8 cellular contexts compared by ENCODE assay signal in the genomic region with DNA sequence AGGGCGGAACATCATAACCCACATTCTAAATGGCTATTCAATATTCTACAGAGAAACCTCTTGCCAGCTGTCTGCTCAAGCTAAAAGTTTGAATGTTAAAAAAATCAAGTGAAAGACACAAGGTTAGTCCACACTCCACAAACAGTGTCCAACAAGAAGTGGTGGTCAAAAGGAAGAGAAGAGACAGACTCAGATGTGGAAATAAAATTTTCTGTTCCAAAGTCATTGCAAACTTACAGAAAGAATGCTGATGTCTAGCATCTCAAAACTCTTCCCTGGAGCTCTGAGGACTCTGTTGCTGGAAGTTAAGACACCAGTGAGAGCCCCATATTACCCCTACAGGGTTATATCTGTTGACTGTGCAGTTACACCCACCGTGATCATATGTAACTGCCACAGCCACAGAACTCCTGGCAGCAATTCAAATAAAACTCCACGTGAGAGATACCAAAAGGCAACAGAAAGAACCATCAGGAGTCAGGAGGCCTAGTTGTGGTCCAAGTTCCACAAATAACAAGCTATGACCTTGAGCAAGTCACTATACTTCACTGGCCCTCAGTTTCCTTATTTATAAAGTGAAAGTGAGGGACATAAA.
A peak's percentile ranks its signal among the peaks of the same experiment; 100 is the strongest.
DNase-seq lines count a peak whose midpoint lies in the region; ATAC-seq and TF ChIP-seq lines count a peak whose summit lies in the region.

No MANE protein-coding gene starts in this region.

- peak overlapping the region; percentile 53; the same call in 1 of the 2 replicates for H3K4me2 ChIP-seq in GM23338

- no peak overlapping the region for H2AFZ ChIP-seq in GM23338

- H3K79me2 ChIP-seq in GM23338 (replicated peaks; ENCODE audit: insufficient read depth), result peaks cover 33% of the 10 kb centered on the region; the same call in 1 of the 2 replicates

- in situ Hi-C loops in ACHN (cut with HindIII; ENCODE audit: low pct_ligation_motif_present, low pct_unique_long_range_greater_than_20kb, low sequenced_read_pairs), result no loop called here

- DNase-seq in ACHN, result peak; percentile 67
- DNase-seq in GM23338 (ENCODE audit: low spot score), result no peak
- no peak for DNase-seq in left lung
- no peak for DNase-seq in HK-2 (ENCODE audit: unreplicated experiment)
- no peak for DNase-seq in cerebellum (ENCODE audit: low spot score)
- no peak for DNase-seq in H4 (ENCODE audit: low spot score)
- no peak for DNase-seq in NCI-H2227 (lab: John Stamatoyannopoulos, UW; ENCODE audit: unreplicated experiment)

- H3K9me3 Mint-ChIP-seq in GM23338, result no peaks in the 10 kb centered on the region
- no peaks in the 10 kb centered on the region for H3K9me3 Mint-ChIP-seq in activated naive CD8-positive, alpha-beta T cell (ENCODE audit: low read depth)

- ATAC-seq in GM23338 (no peak), left lung (peak; percentile 27)

- H3K4me3 ChIP-seq in GM23338, result no peak overlapping the region
- H3K4me3 ChIP-seq in left lung, result no peak overlapping the region

- no peak for TF ChIP-seq CTCF in GM23338 (conservative IDR thresholded peaks at IDR 0.05; ENCODE audit: low read depth in 2 of 2)
- no peak for TF ChIP-seq CTCF in left lung (IDR thresholded peaks at IDR 0.05)

- H3K4me1 ChIP-seq in GM23338 (ENCODE audit: insufficient read depth) (peaks cover 26% of the 10 kb centered on the region), left lung (peaks cover 26 to 69% of the 10 kb centered on the region in 2 donors)

- no peaks in the 10 kb centered on the region for H3K36me3 Mint-ChIP-seq in GM23338 (ENCODE audit: low read depth)
- peaks cover 5% of the 10 kb centered on the region for H3K36me3 Mint-ChIP-seq in activated naive CD8-positive, alpha-beta T cell

- peak overlapping the region; percentile 95 for H3K27ac Mint-ChIP-seq in GM23338
- H3K27ac Mint-ChIP-seq in activated naive CD8-positive, alpha-beta T cell, result peak overlapping the region; percentile 81

- H3F3A ChIP-seq in GM23338 (replicated peaks; ENCODE audit: low read depth), result no peaks in the 10 kb centered on the region

- peaks cover 47% of the 10 kb centered on the region for H3K4me1 Mint-ChIP-seq in GM23338
- peaks cover 86% of the 10 kb centered on the region for H3K4me1 Mint-ChIP-seq in activated naive CD8-positive, alpha-beta T cell (ENCODE audit: low read depth)

- H3K27me3 ChIP-seq in GM23338 (ENCODE audit: insufficient read depth), result no peaks in the 10 kb centered on the region
- no peaks in the 10 kb centered on the region for H3K27me3 ChIP-seq in left lung

- no peaks in the 10 kb centered on the region; the same call in 1 of the 2 replicates for H4K20me1 ChIP-seq in GM23338 (replicated peaks; ENCODE audit: insufficient read depth)

- intact Hi-C loops in left lung (cut with DNase I), result no loop called here

- H3K27ac ChIP-seq in GM23338 (ENCODE audit: low read depth) (peak overlapping the region; percentile 14; the same call in 1 of the 2 replicates), left lung (peak overlapping the region in 1 of 2 donors; percentile 73)

- no peak overlapping the region for H3K4me3 Mint-ChIP-seq in GM23338
- H3K4me3 Mint-ChIP-seq in activated naive CD8-positive, alpha-beta T cell, result peak overlapping the region; percentile 64

- H3K9me3 ChIP-seq in left lung, result no peaks in the 10 kb centered on the region

- H3K36me3 ChIP-seq in GM23338 (ENCODE audit: insufficient read depth) (no peaks in the 10 kb centered on the region), left lung (no peaks in the 10 kb centered on the region)

- peaks cover 2% of the 10 kb centered on the region for H3K27me3 Mint-ChIP-seq in GM23338 (ENCODE audit: insufficient read depth, low read depth, poor library complexity)
- no peaks in the 10 kb centered on the region for H3K27me3 Mint-ChIP-seq in activated naive CD8-positive, alpha-beta T cell

- peaks cover 6% of the 10 kb centered on the region; the same call in 1 of the 2 replicates for H3K9me2 ChIP-seq in GM23338 (ENCODE audit: insufficient read depth)

TF ChIP-seq in GM23338, 12 proteins besides CTCF, POLR2A, EP300 and RAD21:
- no peak for TF ChIP-seq JUNB (IDR thresholded peaks at IDR 0.05; ENCODE audit: unreplicated experiment)
- no peak for TF ChIP-seq CREB1 (CRISPR knock-in tag; IDR thresholded peaks at IDR 0.05; ENCODE audit: low read depth)
- TF ChIP-seq ZNF114 (CRISPR knock-in tag; IDR thresholded peaks at IDR 0.05), result no peak
- TF ChIP-seq, protein P1, sequence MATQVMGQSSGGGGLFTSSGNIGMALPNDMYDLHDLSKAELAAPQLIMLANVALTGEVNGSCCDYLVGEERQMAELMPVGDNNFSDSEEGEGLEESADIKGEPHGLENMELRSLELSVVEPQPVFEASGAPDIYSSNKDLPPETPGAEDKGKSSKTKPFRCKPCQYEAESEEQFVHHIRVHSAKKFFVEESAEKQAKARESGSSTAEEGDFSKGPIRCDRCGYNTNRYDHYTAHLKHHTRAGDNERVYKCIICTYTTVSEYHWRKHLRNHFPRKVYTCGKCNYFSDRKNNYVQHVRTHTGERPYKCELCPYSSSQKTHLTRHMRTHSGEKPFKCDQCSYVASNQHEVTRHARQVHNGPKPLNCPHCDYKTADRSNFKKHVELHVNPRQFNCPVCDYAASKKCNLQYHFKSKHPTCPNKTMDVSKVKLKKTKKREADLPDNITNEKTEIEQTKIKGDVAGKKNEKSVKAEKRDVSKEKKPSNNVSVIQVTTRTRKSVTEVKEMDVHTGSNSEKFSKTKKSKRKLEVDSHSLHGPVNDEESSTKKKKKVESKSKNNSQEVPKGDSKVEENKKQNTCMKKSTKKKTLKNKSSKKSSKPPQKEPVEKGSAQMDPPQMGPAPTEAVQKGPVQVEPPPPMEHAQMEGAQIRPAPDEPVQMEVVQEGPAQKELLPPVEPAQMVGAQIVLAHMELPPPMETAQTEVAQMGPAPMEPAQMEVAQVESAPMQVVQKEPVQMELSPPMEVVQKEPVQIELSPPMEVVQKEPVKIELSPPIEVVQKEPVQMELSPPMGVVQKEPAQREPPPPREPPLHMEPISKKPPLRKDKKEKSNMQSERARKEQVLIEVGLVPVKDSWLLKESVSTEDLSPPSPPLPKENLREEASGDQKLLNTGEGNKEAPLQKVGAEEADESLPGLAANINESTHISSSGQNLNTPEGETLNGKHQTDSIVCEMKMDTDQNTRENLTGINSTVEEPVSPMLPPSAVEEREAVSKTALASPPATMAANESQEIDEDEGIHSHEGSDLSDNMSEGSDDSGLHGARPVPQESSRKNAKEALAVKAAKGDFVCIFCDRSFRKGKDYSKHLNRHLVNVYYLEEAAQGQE (IDR thresholded peaks at IDR 0.05; ENCODE audit: unreplicated experiment), result no peak
- no peak for TF ChIP-seq EZH2phosphoT487 (IDR thresholded peaks at IDR 0.05; ENCODE audit: unreplicated experiment)
- TF ChIP-seq, protein P2, sequence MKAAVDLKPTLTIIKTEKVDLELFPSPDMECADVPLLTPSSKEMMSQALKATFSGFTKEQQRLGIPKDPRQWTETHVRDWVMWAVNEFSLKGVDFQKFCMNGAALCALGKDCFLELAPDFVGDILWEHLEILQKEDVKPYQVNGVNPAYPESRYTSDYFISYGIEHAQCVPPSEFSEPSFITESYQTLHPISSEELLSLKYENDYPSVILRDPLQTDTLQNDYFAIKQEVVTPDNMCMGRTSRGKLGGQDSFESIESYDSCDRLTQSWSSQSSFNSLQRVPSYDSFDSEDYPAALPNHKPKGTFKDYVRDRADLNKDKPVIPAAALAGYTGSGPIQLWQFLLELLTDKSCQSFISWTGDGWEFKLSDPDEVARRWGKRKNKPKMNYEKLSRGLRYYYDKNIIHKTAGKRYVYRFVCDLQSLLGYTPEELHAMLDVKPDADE (IDR thresholded peaks at IDR 0.05), result no peak
- no peak for TF ChIP-seq STAT1 (IDR thresholded peaks at IDR 0.05; ENCODE audit: unreplicated experiment)
- TF ChIP-seq NANOG (IDR thresholded peaks at IDR 0.05; ENCODE audit: borderline replicate concordance), result no peak
